Comparison of ENCODE assay signal across 11 cellular contexts in the genomic region with DNA sequence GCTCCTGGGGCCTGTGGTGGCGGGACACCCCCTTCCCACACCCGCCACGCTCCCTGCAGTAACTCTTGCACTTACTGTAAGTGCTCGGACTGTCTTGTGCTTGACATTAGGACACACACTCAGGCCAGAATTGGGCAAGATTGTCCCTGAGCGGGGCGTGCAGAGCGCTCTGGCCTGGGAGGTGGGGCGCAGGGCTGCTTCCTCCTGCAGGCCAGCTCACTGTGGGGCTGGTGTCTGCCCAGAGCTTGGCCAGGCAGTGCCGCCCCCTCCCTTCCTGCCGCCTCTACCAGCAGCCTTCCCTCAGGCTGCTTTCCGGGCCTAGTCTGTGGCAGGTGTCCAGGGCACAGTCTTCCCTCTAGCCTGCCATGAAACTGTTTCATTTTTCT. TPM values are rescaled to one million over a fixed set of nuclear protein-coding genes. Genes with fewer than 3 reads are reported as not detected.
A peak's percentile ranks its signal among the peaks of the same experiment; 100 is the strongest.
DNase-seq lines count a peak whose midpoint lies in the region; ATAC-seq and TF ChIP-seq lines count a peak whose summit lies in the region.
"Had no signal": no experiment of that assay in that cellular context is flagged by ENCODE, and none has a peak within 500 bp of the region (broad histone marks: within the 10 kb centered on the region; RNA-seq: fewer than 3 reads in every experiment).

No MANE protein-coding gene starts in this region.

- H3K27ac Mint-ChIP-seq in IgD-negative memory B cell: peak overlapping the region; percentile 86 to 96 (median 91)
- no peak overlapping the region for H3K27ac Mint-ChIP-seq in chondrocyte (ENCODE audit: unreplicated experiment)

- H3K36me3 Mint-ChIP-seq in IgD-negative memory B cell: peaks cover 2% of the 10 kb centered on the region
- no peaks in the 10 kb centered on the region for H3K36me3 Mint-ChIP-seq in chondrocyte (ENCODE audit: low read depth)

- no peak for TF ChIP-seq EP300 in esophagus muscularis mucosa (IDR thresholded peaks at IDR 0.05)

- no peak overlapping the region for H3K4me3 ChIP-seq in esophagus muscularis mucosa
- no peak overlapping the region for H3K4me3 ChIP-seq in psoas muscle
- no peak overlapping the region for H3K4me3 ChIP-seq in vagina

- WGBS in esophagus muscularis mucosa: 100% methylated on average over 3 of the region's 11 CpGs
- WGBS in psoas muscle, 3 donors: 89 to 92% (median 91%) methylated on average over 11 of the region's 11 CpGs

- intact Hi-C loops in esophagus muscularis mucosa (cut with DNase I): loop anchor here (10.0 kb wide), 1 partner anchor 243 kb away; the partner anchor contains the start of gene RNPS1
- intact Hi-C loops in psoas muscle (cut with DNase I): no loop called here
- intact Hi-C loops in vagina (cut with DNase I): no loop called here

- DNase-seq in esophagus muscularis mucosa (ENCODE audit: extremely low spot score): no peak
- DNase-seq in psoas muscle: peak; percentile 56 to 70
- DNase-seq in AML-193 (lab: John Stamatoyannopoulos, UW): no peak
- DNase-seq in NCI-H1436 treated with DMSO at 0.1 percent for 48 hours (lab: John Stamatoyannopoulos, UW): no peak
- no peak for DNase-seq in vagina (ENCODE audit: extremely low spot score in 2 of 2)
- DNase-seq in chondrocyte (ENCODE audit: low spot score): no peak
- DNase-seq: activated T-cell treated with anti-CD3 and anti-CD28 coated beads, Interleukin-2, amount 50 U/mL, for 1 hour; NCI-H187 treated with DMSO at 0.1 percent for 48 hours had no signal

- peaks cover 3% of the 10 kb centered on the region for H3K27me3 Mint-ChIP-seq in IgD-negative memory B cell
- H3K27me3 Mint-ChIP-seq in chondrocyte (ENCODE audit: low read depth): no peaks in the 10 kb centered on the region

- H3K4me1 ChIP-seq in esophagus muscularis mucosa (peaks cover 4 to 23% (median 22%) of the 10 kb centered on the region in 4 donors), psoas muscle (no peaks in the 10 kb centered on the region), vagina (peaks cover 11% of the 10 kb centered on the region)

- no peaks in the 10 kb centered on the region for H3K9me3 Mint-ChIP-seq in IgD-negative memory B cell
- no peaks in the 10 kb centered on the region for H3K9me3 Mint-ChIP-seq in chondrocyte (ENCODE audit: low read depth)

- TF ChIP-seq CTCF in esophagus muscularis mucosa (IDR thresholded peaks at IDR 0.05) (no peak), psoas muscle (IDR thresholded peaks at IDR 0.05) (no peak), vagina (IDR thresholded peaks at IDR 0.05) (no peak), chondrocyte (IDR thresholded peaks at IDR 0.05) (no peak)

- H3K27ac ChIP-seq in esophagus muscularis mucosa (replicated peaks in 1 of 4): peak overlapping the region; percentile 17 to 56 (median 48)
- H3K27ac ChIP-seq in psoas muscle: no peak overlapping the region
- H3K27ac ChIP-seq in vagina: no peak overlapping the region
- H3K27ac ChIP-seq: epithelial cell of prostate had no signal

- H3K27me3 ChIP-seq in esophagus muscularis mucosa: no peaks in the 10 kb centered on the region
- no peaks in the 10 kb centered on the region for H3K27me3 ChIP-seq in psoas muscle (ENCODE audit: insufficient read depth in 3 of 3, low read length in 2 of 3)
- H3K27me3 ChIP-seq in vagina: no peaks in the 10 kb centered on the region

- H3K4me1 Mint-ChIP-seq in IgD-negative memory B cell: peaks cover 28 to 37% (median 33%) of the 10 kb centered on the region in 3 donors
- peaks cover 4% of the 10 kb centered on the region for H3K4me1 Mint-ChIP-seq in chondrocyte (ENCODE audit: low read depth)

- ATAC-seq in GM18868 (IDR thresholded peaks at IDR 0.05; ENCODE audit: unreplicated experiment) (peak; percentile 16), psoas muscle (peak in 3 of 4 donors; percentile 29 to 37 (median 36))

- H3K9me3 ChIP-seq in esophagus muscularis mucosa (no peaks in the 10 kb centered on the region), psoas muscle (no peaks in the 10 kb centered on the region), vagina (no peaks in the 10 kb centered on the region)

- TF ChIP-seq POLR2A in esophagus muscularis mucosa (IDR thresholded peaks at IDR 0.05; ENCODE audit: low read depth) (no peak), vagina (IDR thresholded peaks at IDR 0.05) (no peak)

- H3K4me3 Mint-ChIP-seq in IgD-negative memory B cell: peak overlapping the region in 3 of 4 donors; percentile 42 to 94 (median 94)
- no peak overlapping the region for H3K4me3 Mint-ChIP-seq in chondrocyte (ENCODE audit: unreplicated experiment)

- H3K36me3 ChIP-seq in esophagus muscularis mucosa: peaks cover 0 to 3% (median 0%) of the 10 kb centered on the region in 4 donors
- no peaks in the 10 kb centered on the region for H3K36me3 ChIP-seq in psoas muscle (ENCODE audit: insufficient read depth in 1 of 2, low read depth in 1 of 2)
- no peaks in the 10 kb centered on the region for H3K36me3 ChIP-seq in vagina

RNA-seq across cellular contexts. Expression of gene ATP6V0C, which starts 6.1 kb away (rescaled TPM):
- polyA plus RNA-seq in IgD-negative memory B cell (105 TPM), psoas muscle (100 to 1,000 TPM; 165 to 241 (median 174) TPM)
- total RNA-seq in esophagus muscularis mucosa (10 to 100 TPM; 42.8 to 85.0 (median 69.0) TPM), psoas muscle (100 to 1,000 TPM; 116 to 193 (median 182) TPM), vagina (133 TPM), chondrocyte (168 to 200 TPM (median 197 TPM) in 3 replicates)

RNA-seq across cellular contexts. Expression of gene AMDHD2, which starts 12.5 kb away (rescaled TPM):
- polyA plus RNA-seq in IgD-negative memory B cell (22.2 TPM), psoas muscle (10 to 100 TPM in 2 of 3 donors, 1 to 10 TPM in 1; 5.4 to 12.6 (median 11.8) TPM)
- total RNA-seq in esophagus muscularis mucosa (10 to 100 TPM; 20.0 to 33.2 (median 26.4) TPM), psoas muscle (10 to 100 TPM in 1 of 4 donors, 1 to 10 TPM in 3; 5.7 to 12.4 (median 9.3) TPM), vagina (25.5 TPM), chondrocyte (35.4 to 37.0 TPM (median 36.3 TPM) in 3 replicates)

RNA-seq across cellular contexts. Expression of gene CEMP1, which starts 23.5 kb away (rescaled TPM):
- polyA plus RNA-seq in IgD-negative memory B cell: 6.2 TPM
- total RNA-seq in esophagus muscularis mucosa: not detected
- total RNA-seq in psoas muscle: under 1 TPM in 1 of 4 donors, not detected in 3; 0.22 TPM
- polyA plus RNA-seq in psoas muscle: under 1 TPM; 0.16 to 0.32 (median 0.17) TPM
- not detected for total RNA-seq in vagina
- total RNA-seq in chondrocyte: not detected in 3 replicates

RNA-seq across cellular contexts. Expression of gene PDPK1, which starts 30.1 kb away (rescaled TPM):
- polyA plus RNA-seq in IgD-negative memory B cell: 45.1 TPM
- 10 to 100 TPM; 28.3 to 45.7 (median 35.0) TPM for total RNA-seq in esophagus muscularis mucosa
- 10 to 100 TPM; 29.7 to 44.5 (median 36.6) TPM for total RNA-seq in psoas muscle
- 10 to 100 TPM; 12.9 to 32.6 (median 14.3) TPM for polyA plus RNA-seq in psoas muscle
- 29.2 TPM for total RNA-seq in vagina
- 39.2 to 40.6 TPM (median 39.6 TPM) in 3 replicates for total RNA-seq in chondrocyte

RNA-seq across cellular contexts. Expression of gene TBC1D24, which starts 32.7 kb away (rescaled TPM):
- polyA plus RNA-seq in IgD-negative memory B cell: 3.3 TPM
- 10 to 100 TPM in 2 of 4 donors, 1 to 10 TPM in 2; 7.0 to 14.1 (median 11.5) TPM for total RNA-seq in esophagus muscularis mucosa
- 1 to 10 TPM; 6.0 to 8.9 (median 6.5) TPM for total RNA-seq in psoas muscle
- 1 to 10 TPM; 3.2 to 5.4 (median 4.8) TPM for polyA plus RNA-seq in psoas muscle
- total RNA-seq in vagina: 9.6 TPM
- total RNA-seq in chondrocyte: 17.9 to 19.6 TPM (median 18.7 TPM) in 3 replicates

Comparison
In these comparisons a context has a peak if more than half of its experiments do, and no peak if none do; other contexts are left out.
1. DNase-seq: peak in psoas muscle (2 of 2); none in esophagus muscularis mucosa (single experiment), AML-193 (0 of 2), NCI-H1436 treated with DMSO at 0.1 percent for 48 hours (single experiment), vagina (0 of 2) and chondrocyte (single experiment).
2. H3K27ac ChIP-seq: peak in esophagus muscularis mucosa (4 of 4); none in psoas muscle (single experiment) and vagina (single experiment).